ENCODE assay signal across 9 cellular contexts in the genomic region with DNA sequence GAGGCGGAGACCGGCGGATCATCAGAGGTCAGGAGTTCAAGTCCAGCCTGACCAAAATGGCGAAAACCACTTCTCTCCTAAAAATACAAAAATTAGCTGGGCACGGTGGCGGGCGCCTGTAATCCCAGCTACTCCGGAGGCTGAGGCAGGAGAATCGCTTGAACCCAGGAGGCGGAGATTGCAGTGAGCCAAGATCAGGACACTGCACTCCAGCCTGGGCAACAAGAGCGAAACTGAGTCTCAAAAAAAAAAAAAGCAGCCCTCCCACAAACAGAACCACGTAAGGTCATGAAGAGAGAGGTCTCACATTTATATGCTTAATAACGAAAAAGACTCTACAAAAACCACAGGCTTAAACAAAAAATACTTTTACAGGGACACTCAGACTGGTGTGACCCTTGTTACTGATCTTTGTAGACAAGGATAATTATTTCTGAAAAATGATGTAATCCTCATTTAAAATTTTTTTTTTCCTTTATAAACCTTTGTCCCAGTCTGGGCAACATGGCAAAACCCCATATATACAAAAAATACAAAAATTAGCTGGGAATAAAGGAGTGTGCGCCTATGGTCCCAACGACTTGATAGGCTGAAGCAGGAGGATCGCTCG. TPM values are rescaled to one million over a fixed set of nuclear protein-coding genes. Genes with fewer than 3 reads are reported as not detected.
DNase-seq lines count a peak whose midpoint lies in the region; ATAC-seq, FAIRE-seq and TF ChIP-seq lines count a peak whose summit lies in the region.
"Had no signal": no experiment of that assay in that cellular context is flagged by ENCODE, and none has a peak within 500 bp of the region (broad histone marks: within the 10 kb centered on the region; RNA-seq: fewer than 3 reads in every experiment).

No MANE protein-coding gene starts in this region.

- H2BK5ac ChIP-seq in IMR-90 (ENCODE audit: low read depth, low read length, poor library complexity, severe bottlenecking), result peak overlapping the region; percentile 86

- H3K4me2 ChIP-seq in A549, result peak overlapping the region; percentile 74
- H3K4me2 ChIP-seq in IMR-90 (ENCODE audit: low read depth, low read length), result peak overlapping the region; percentile 68

- no peak for FAIRE-seq in A549 (lab: Jason Lieb, UNC)

- no peaks in the 10 kb centered on the region for H3K36me3 ChIP-seq in IMR-90 (ENCODE audit: control insufficient read depth, insufficient read depth, low read length)

- H2BK20ac ChIP-seq in IMR-90 (ENCODE audit: low read depth, low read length), result no peak overlapping the region

- no peak overlapping the region for H3K14ac ChIP-seq in IMR-90 (replicated peaks; ENCODE audit: low read depth, low read length)

- peak overlapping the region; percentile 95 for H3K4me3 ChIP-seq in A549
- H3K4me3 ChIP-seq in IMR-90 (ENCODE audit: insufficient read depth, low read depth, low read length), result peak overlapping the region; percentile 87

- intact Hi-C loops in IMR-90 (cut with micrococcal nuclease), result loop anchor here (2.0 kb wide), 1 partner anchor 45 kb away; the partner anchor contains the start of gene ZNF57

- no peaks in the 10 kb centered on the region for H3K9me3 Mint-ChIP-seq in naive B cell

- H3K9me1 ChIP-seq in IMR-90 (ENCODE audit: insufficient read depth, low read length), result peaks cover 7% of the 10 kb centered on the region

- CTCF ChIA-PET in A549 (lab: Yijun Ruan, JAX), result no interaction called here
- CTCF ChIA-PET in IMR-90 (lab: Yijun Ruan, JAX), result no interaction called here

- POLR2A ChIA-PET in A549 (lab: Yijun Ruan, JAX), result no interaction called here
- POLR2A ChIA-PET in IMR-90 (lab: Charles Lee; ENCODE audit: unreplicated experiment), result no interaction called here

- H3K4ac ChIP-seq in IMR-90 (ENCODE audit: low read depth, low read length), result peak overlapping the region; percentile 90; the same call in 1 of the 2 replicates

- no peaks in the 10 kb centered on the region for H3K36me3 Mint-ChIP-seq in naive B cell

- TF ChIP-seq RAD21 in A549 (conservative IDR thresholded peaks at IDR 0.05 in 1 of 2, IDR thresholded peaks at IDR 0.05 in 1 of 2) (no peak), IMR-90 (IDR thresholded peaks at IDR 0.05; ENCODE audit: low read length) (no peak)

- in situ Hi-C loops in IMR-90 (cut with MboI; ENCODE audit: low sequenced_read_pairs), result no loop called here

- H3K27me3 ChIP-seq in IMR-90 (ENCODE audit: control insufficient read depth, insufficient read depth, low read length), result no peaks in the 10 kb centered on the region

- peaks cover 30 to 50% (median 40%) of the 10 kb centered on the region in 3 donors for H3K4me1 Mint-ChIP-seq in naive B cell

- DNase-seq in A549 (ENCODE audit: low read depth in 1 of 2, low spot score in 1 of 2) (no peak), IMR-90 (no peak), naive B cell (no peak), dermis blood vessel endothelial cell (no peak)
- DNase-seq in stimulated activated CD4-positive, alpha-beta T cell treated with anti-CD3 and anti-CD28 coated beads, Interleukin-4, amount 100 ng/mL, for 1 hour, result no peak

- H3K4me1 ChIP-seq in A549, result peaks cover 6% of the 10 kb centered on the region
- H3K4me1 ChIP-seq in IMR-90 (ENCODE audit: control insufficient read depth, insufficient read depth, low read length), result peaks cover 5% of the 10 kb centered on the region; the same call in 1 of the 2 replicates

- TF ChIP-seq EP300 in A549 (IDR thresholded peaks at IDR 0.05), result no peak

- no peak for ATAC-seq in A549
- ATAC-seq in IMR-90 (ENCODE audit: low read depth), result no peak
- ATAC-seq in naive B cell (ENCODE audit: low read depth in 2 of 2), result no peak
- no peak for ATAC-seq in HG02981 (IDR thresholded peaks at IDR 0.05; ENCODE audit: unreplicated experiment)
- ATAC-seq in HG02970 (IDR thresholded peaks at IDR 0.05; ENCODE audit: low FRiP score, unreplicated experiment), result no peak

- no peak overlapping the region for H3K56ac ChIP-seq in IMR-90 (ENCODE audit: extremely low read depth, insufficient read depth, low read length)

- peak overlapping the region; percentile 17 to 90; a peak in 2 of 4 replicates for H4K8ac ChIP-seq in IMR-90 (ENCODE audit: low read depth in 2 of 2, low read length in 2 of 2)

- no peak overlapping the region for H2AK5ac ChIP-seq in IMR-90 (ENCODE audit: low read depth, low read length)

- no peaks in the 10 kb centered on the region for H3K27me3 Mint-ChIP-seq in naive B cell

- no peak overlapping the region for H2BK120ac ChIP-seq in IMR-90 (ENCODE audit: low read depth, low read length)

- dilution Hi-C loops in IMR-90 (cut with HindIII; ENCODE audit: low sequenced_read_pairs, unreplicated experiment), result no loop called here

- H2AK9ac ChIP-seq in IMR-90 (replicated peaks; ENCODE audit: low read depth, low read length, poor library complexity), result peak overlapping the region; percentile 97

- no TSS peak for BruUV-seq in IMR-90 (replicated peaks; lab: Mats Ljungman, UMichigan)

- H3K9me3 ChIP-seq in A549 (no peaks in the 10 kb centered on the region), IMR-90 (ENCODE audit: control insufficient read depth, insufficient read depth, low read length) (no peaks in the 10 kb centered on the region)

- no peak overlapping the region for H4K91ac ChIP-seq in IMR-90 (ENCODE audit: insufficient read depth, low read depth, low read length)

- H3K23ac ChIP-seq in IMR-90 (ENCODE audit: low read depth, low read length), result no peak overlapping the region

- TF ChIP-seq CTCF in A549 (IDR thresholded peaks at IDR 0.05) (no peak), IMR-90 (conservative IDR thresholded peaks at IDR 0.05; ENCODE audit: low read depth, low read length) (no peak)

- WGBS in A549 (ENCODE audit: missing lambda C conversion rate), result 50% methylated on average over 10 of the region's 17 CpGs
- no CpG with 5 or more reads among the region's 17 CpGs for WGBS in IMR-90 (ENCODE audit: extremely low coverage in 2 of 2, insufficient read length in 1 of 2), 2 experiments

- H3K79me1 ChIP-seq in IMR-90 (ENCODE audit: low read depth in 1 of 2, low read length in 2 of 2), result peaks cover 13 to 37% of the 10 kb centered on the region in 2 experiments

- no peak overlapping the region for H3K18ac ChIP-seq in IMR-90 (ENCODE audit: low read depth, low read length)

- H4K5ac ChIP-seq in IMR-90 (ENCODE audit: low read depth, low read length), result peak overlapping the region; percentile 13; the same call in 1 of the 2 replicates

- H3K27ac ChIP-seq in A549, result peak overlapping the region; percentile 86 to 89
- no peak overlapping the region; the same call in 1 of the 2 replicates for H3K27ac ChIP-seq in IMR-90 (ENCODE audit: insufficient read depth, low read length)
- peak overlapping the region; percentile 93 for H3K27ac ChIP-seq in cingulate gyrus (ENCODE audit: low read depth, low read length)

- H3K9ac ChIP-seq in IMR-90 (ENCODE audit: low read depth, low read length), result peak overlapping the region; percentile 58; the same call in 1 of the 2 replicates

- no peak overlapping the region for H2BK15ac ChIP-seq in IMR-90 (ENCODE audit: low read depth, low read length)

- H3K4me3 Mint-ChIP-seq in naive B cell, result peak overlapping the region; percentile 96 to 99 (median 97)

- no peaks in the 10 kb centered on the region for H4K20me1 ChIP-seq in IMR-90 (ENCODE audit: insufficient read depth, low read length)

- H3K27ac Mint-ChIP-seq in naive B cell, result peak overlapping the region; percentile 94 to 100 (median 98)

- peak overlapping the region; percentile 100 for H2AFZ ChIP-seq in IMR-90 (replicated peaks; ENCODE audit: low read length, poor library complexity)

- TF ChIP-seq POLR2A in A549 (IDR thresholded peaks at IDR 0.05; ENCODE audit: low read length) (no peak), IMR-90 (IDR thresholded peaks at IDR 0.05; ENCODE audit: low read depth, low read length) (no peak)

TF ChIP-seq in A549, 52 proteins besides CTCF, POLR2A, EP300 and RAD21 (continues in another document):
- TF ChIP-seq KDM1A (IDR thresholded peaks at IDR 0.05; ENCODE audit: low read depth), result peak; percentile 58; the same call in 1 of the 2 replicates

TF ChIP-seq in IMR-90, 13 proteins besides CTCF, POLR2A, EP300 and RAD21 (continues in another document):
- TF ChIP-seq BHLHE40 (IDR thresholded peaks at IDR 0.05; ENCODE audit: low read depth, low read length), result no peak

RNA-seq across cellular contexts. Expression of gene ZNF77, which starts 0.9 kb away (rescaled TPM):
- polyA plus RNA-seq in A549 (2011; rRNA removed) (3.4 and 4.1 TPM in 2 replicates), A549 (2017; fragmentation: RNase III; extraction: RNeasy Plus Mini Kit Qiagen cat#74134 plus additional on column Dnase treatment) (1.7 to 1.9 TPM (median 1.7 TPM) in 3 replicates), IMR-90 (2012; rRNA removed) (3.6 and 3.9 TPM in 2 replicates), naive B cell (ENCODE audit: low read depth in 6 of 6) (1 to 10 TPM in 3 of 6 donors, under 1 TPM in 2, not detected in 1; 0.45 to 3.7 (median 1.1) TPM)
- 1.7 and 1.8 TPM in 2 replicates for polyA plus RNA-seq in A549 (2012; cell fraction: cytosol; rRNA removed)
- polyA plus RNA-seq in A549 (2012; cell fraction: nucleus; rRNA removed), result 1.2 and 1.3 TPM in 2 replicates
- polyA minus RNA-seq in A549 (2011; rRNA and poly(A)+ RNA removed), result 3.1 and 4.1 TPM in 2 replicates
- total RNA-seq in IMR-90 (2012; rRNA removed) (5.3 and 6.5 TPM in 2 replicates), dermis blood vessel endothelial cell (6.4 and 7.8 TPM in 2 replicates)
- 1.1 and 2.7 TPM in 2 replicates for polyA plus RNA-seq in IMR-90 (2012; cell fraction: cytosol; rRNA removed)
- 2.2 and 8.0 TPM in 2 replicates for polyA plus RNA-seq in IMR-90 (2012; cell fraction: nucleus; rRNA removed; ENCODE audit: low replicate concordance)
- total RNA-seq: HT1080 had no signal

RNA-seq across cellular contexts. Expression of gene TLE6, which starts 31.7 kb away (rescaled TPM):
- polyA plus RNA-seq in A549 (2011; rRNA removed) (3.1 and 6.1 TPM in 2 replicates), A549 (2017; fragmentation: RNase III; extraction: RNeasy Plus Mini Kit Qiagen cat#74134 plus additional on column Dnase treatment) (4.2 to 5.4 TPM (median 5.1 TPM) in 3 replicates), IMR-90 (2012; rRNA removed) (0.17 TPM in 1 of 2 replicates, not detected in the other), naive B cell (ENCODE audit: low read depth in 6 of 6) (10 to 100 TPM in 1 of 6 donors, 1 to 10 TPM in 3, under 1 TPM in 2; 0.43 to 10.7 (median 1.8) TPM)
- polyA plus RNA-seq in A549 (2012; cell fraction: cytosol; rRNA removed), result 2.7 and 3.7 TPM in 2 replicates
- polyA plus RNA-seq in A549 (2012; cell fraction: nucleus; rRNA removed), result 7.6 TPM in 2 replicates
- 3.2 and 5.1 TPM in 2 replicates for polyA minus RNA-seq in A549 (2011; rRNA and poly(A)+ RNA removed)
- total RNA-seq in IMR-90 (2012; rRNA removed) (under 0.01 and 0.28 TPM in 2 replicates), dermis blood vessel endothelial cell (2.0 and 2.7 TPM in 2 replicates)
- 0.14 TPM in 1 of 2 replicates, not detected in the other for polyA plus RNA-seq in IMR-90 (2012; cell fraction: cytosol; rRNA removed)
- polyA plus RNA-seq in IMR-90 (2012; cell fraction: nucleus; rRNA removed; ENCODE audit: low replicate concordance), result 0.50 and 0.67 TPM in 2 replicates
- total RNA-seq: HT1080 had no signal

RNA-seq across cellular contexts. Expression of gene ZNF57, which starts 45.0 kb away (rescaled TPM):
- polyA plus RNA-seq in A549 (2011; rRNA removed), result 2.6 and 3.3 TPM in 2 replicates
- 1.0 and 1.1 TPM in 2 replicates for polyA plus RNA-seq in A549 (2012; cell fraction: cytosol; rRNA removed)
- polyA plus RNA-seq in A549 (2012; cell fraction: nucleus; rRNA removed), result 0.73 and 1.1 TPM in 2 replicates
- polyA plus RNA-seq in A549 (2017; fragmentation: RNase III; extraction: RNeasy Plus Mini Kit Qiagen cat#74134 plus additional on column Dnase treatment), result 1.9 to 2.5 TPM (median 2.2 TPM) in 3 replicates
- 3.9 and 4.0 TPM in 2 replicates for polyA minus RNA-seq in A549 (2011; rRNA and poly(A)+ RNA removed)
- 6.1 and 8.6 TPM in 2 replicates for total RNA-seq in IMR-90 (2012; rRNA removed)
- polyA plus RNA-seq in IMR-90 (2012; rRNA removed), result 1.6 and 2.2 TPM in 2 replicates
- 0.47 and 0.66 TPM in 2 replicates for polyA plus RNA-seq in IMR-90 (2012; cell fraction: cytosol; rRNA removed)
- 0.28 and 2.9 TPM in 2 replicates for polyA plus RNA-seq in IMR-90 (2012; cell fraction: nucleus; rRNA removed; ENCODE audit: low replicate concordance)
- polyA plus RNA-seq in naive B cell (ENCODE audit: low read depth in 6 of 6), result 1 to 10 TPM; 2.9 to 5.5 (median 3.6) TPM
- 5.1 and 6.3 TPM in 2 replicates for total RNA-seq in dermis blood vessel endothelial cell
- total RNA-seq: HT1080 had no signal
